ENCODE assay signal across 9 cellular contexts in genomic region chr16:68309798-68310197, GRCh38. TPM values are rescaled to one million over a fixed set of nuclear protein-coding genes. Genes with fewer than 3 reads are reported as not detected.
DNase-seq lines count a peak whose midpoint lies in the region; ATAC-seq and TF ChIP-seq lines count a peak whose summit lies in the region.
"Had no signal": no experiment of that assay in that cellular context is flagged by ENCODE, and none has a peak within 500 bp of the region (broad histone marks: within the 10 kb centered on the region; RNA-seq: fewer than 3 reads in every experiment).

No MANE protein-coding gene starts in this region.

- H3K4me1 ChIP-seq in A673 (ENCODE audit: insufficient read depth, low read length, poor library complexity, severe bottlenecking): peaks cover 15% of the 10 kb centered on the region
- H3K4me1 ChIP-seq in mammary epithelial cell (ENCODE audit: insufficient read depth, low read length): peaks cover 10% of the 10 kb centered on the region
- peaks cover 16% of the 10 kb centered on the region for H3K4me1 ChIP-seq in mucosa of stomach (ENCODE audit: control insufficient read depth, insufficient read depth, low read length)

- H3K4me2 ChIP-seq in mammary epithelial cell (ENCODE audit: insufficient read depth, low read depth, low read length): peak overlapping the region; percentile 93

- H3K4me3 ChIP-seq in A673 (ENCODE audit: low read depth, low read length, poor library complexity, severe bottlenecking) (peak overlapping the region; percentile 71), mammary epithelial cell (replicated peaks in 1 of 3; ENCODE audit: insufficient read depth in 1 of 3, low read depth in 2 of 3, low read length in 3 of 3) (peak overlapping the region; percentile 79 to 98 (median 86)), mucosa of stomach (ENCODE audit: low read length) (peak overlapping the region; percentile 85)

- CTCF ChIA-PET in A673 (lab: Charles Lee) (no interaction called here), mammary epithelial cell (lab: Charles Lee; ENCODE audit: low non-redundant PET) (no interaction called here)

- 31% methylated on average over 6 of the region's 6 CpGs for WGBS in mammary epithelial cell (ENCODE audit: low coverage, missing lambda C conversion rate)

- H3K4me3 Mint-ChIP-seq in IgD-negative memory B cell: peak overlapping the region; percentile 94 to 99 (median 98)

- dilution Hi-C loops in mammary epithelial cell (cut with HindIII; ENCODE audit: low sequenced_read_pairs): no loop called here

- H3K4me1 Mint-ChIP-seq in IgD-negative memory B cell: peaks cover 26 to 33% (median 31%) of the 10 kb centered on the region in 3 donors

- no peaks in the 10 kb centered on the region for H3K27me3 Mint-ChIP-seq in IgD-negative memory B cell

- H3K27me3 ChIP-seq in A673 (replicated peaks; ENCODE audit: insufficient read depth, low read depth, low read length, poor library complexity) (no peaks in the 10 kb centered on the region), mammary epithelial cell (ENCODE audit: insufficient read depth, low read length) (no peaks in the 10 kb centered on the region), mucosa of stomach (ENCODE audit: control insufficient read depth, insufficient read depth, low read length) (no peaks in the 10 kb centered on the region)

- intact Hi-C loops in A673 (cut with micrococcal nuclease; ENCODE audit: unreplicated experiment) (loop anchor here (5.0 kb wide), 1 partner anchor 47 kb away; the partner anchor contains the start of gene SLC7A6), mammary epithelial cell (cut with micrococcal nuclease) (loop anchor here (1.0 to 5.0 kb wide), 2 partner anchors 45 to 222 kb away; partner anchors contain the start of genes NFATC3 and SLC7A6)

- H3K9ac ChIP-seq in mammary epithelial cell (ENCODE audit: insufficient read depth, low read length): peak overlapping the region; percentile 87
- peak overlapping the region; percentile 87 for H3K9ac ChIP-seq in mucosa of stomach (ENCODE audit: low read length)

- H3K36me3 Mint-ChIP-seq in IgD-negative memory B cell: no peaks in the 10 kb centered on the region

- in situ Hi-C loops in mammary epithelial cell (cut with MboI; ENCODE audit: low sequenced_read_pairs in 2 of 2): no loop called here

- H3K27ac Mint-ChIP-seq in IgD-negative memory B cell: peak overlapping the region in 2 of 3 donors; percentile 57 to 95

- no peak for TF ChIP-seq CTCF in A673 (conservative IDR thresholded peaks at IDR 0.05; ENCODE audit: low read depth, low read length)
- TF ChIP-seq CTCF in mammary epithelial cell (conservative IDR thresholded peaks at IDR 0.05 in 1 of 2, IDR thresholded peaks at IDR 0.05 in 1 of 2; ENCODE audit: extremely low read depth in 1 of 2, insufficient read depth in 1 of 2, low read depth in 1 of 2, low read length in 2 of 2): no peak

- H3K9me3 Mint-ChIP-seq in IgD-negative memory B cell: no peaks in the 10 kb centered on the region

- BruUV-seq in A673 (replicated peaks; lab: Mats Ljungman, UMichigan): TSS peak; percentile 58
- no TSS peak for BruUV-seq in mammary epithelial cell (replicated peaks; lab: Mats Ljungman, UMichigan)

- peak overlapping the region; percentile 97 for H2AFZ ChIP-seq in mammary epithelial cell (ENCODE audit: low read depth, low read length)

- H4K20me1 ChIP-seq in mammary epithelial cell (ENCODE audit: insufficient read depth, low read length): no peaks in the 10 kb centered on the region

- DNase-seq in A673 (ENCODE audit: low spot score): no peak
- DNase-seq in mammary epithelial cell: no peak
- DNase-seq in NCI-H2107 treated with DMSO at 0.1 percent for 48 hours (lab: John Stamatoyannopoulos, UW; ENCODE audit: unreplicated experiment): no peak
- DNase-seq: NCI-H226 had no signal

- H3K36me3 ChIP-seq in A673 (ENCODE audit: insufficient read depth, low read length, poor library complexity, severe bottlenecking) (peaks cover 30% of the 10 kb centered on the region), mammary epithelial cell (ENCODE audit: insufficient read depth, low read length) (peaks cover 4% of the 10 kb centered on the region), mucosa of stomach (ENCODE audit: control insufficient read depth, insufficient read depth, low read length) (no peaks in the 10 kb centered on the region)

- H3K27ac ChIP-seq in A673 (ENCODE audit: low read depth, low read length, poor library complexity, severe bottlenecking) (peak overlapping the region; percentile 88), mammary epithelial cell (ENCODE audit: insufficient read depth, low read depth, low read length) (peak overlapping the region; percentile 62)

- H3K9me3 ChIP-seq in A673 (ENCODE audit: low read depth, low read length, poor library complexity, severe bottlenecking) (no peaks in the 10 kb centered on the region), mammary epithelial cell (replicated peaks; ENCODE audit: insufficient read depth, low read length) (no peaks in the 10 kb centered on the region), mucosa of stomach (ENCODE audit: control insufficient read depth, low read length) (no peaks in the 10 kb centered on the region)

- ATAC-seq in activated CD4-positive, CD25-positive, alpha-beta regulatory T cell treated with anti-CD3 and anti-CD28 coated beads, Interleukin-2, amount 50 U/mL, for 24 hours: no peak
- ATAC-seq in GM19324 (IDR thresholded peaks at IDR 0.05; ENCODE audit: low FRiP score, unreplicated experiment) (no peak), HG03025 (IDR thresholded peaks at IDR 0.05; ENCODE audit: low FRiP score, unreplicated experiment) (no peak)

- POLR2A ChIA-PET in A673 (lab: Charles Lee; ENCODE audit: low non-redundant PET): no interaction called here

- H3K79me2 ChIP-seq in mammary epithelial cell (ENCODE audit: insufficient read depth, low read length): peaks cover 81% of the 10 kb centered on the region

RNA-seq across cellular contexts. Expression of gene SLC7A6OS, which starts 0.9 kb away (rescaled TPM):
- total RNA-seq in A673 (2021) (24.5 and 25.3 TPM in 2 replicates), mammary epithelial cell (10 to 100 TPM; 11.5 to 15.6 TPM)
- polyA plus RNA-seq in IgD-negative memory B cell (28.2 TPM), mammary epithelial cell (6.5 TPM)
- 3.9 TPM for polyA minus RNA-seq in mammary epithelial cell

RNA-seq across cellular contexts. Expression of gene PRMT7, which starts 1.0 kb away (rescaled TPM):
- 60.2 and 66.2 TPM in 2 replicates for total RNA-seq in A673 (2021)
- polyA plus RNA-seq in IgD-negative memory B cell: 22.8 TPM
- total RNA-seq in mammary epithelial cell: 10 to 100 TPM; 31.9 to 38.3 TPM
- 35.5 TPM for polyA plus RNA-seq in mammary epithelial cell
- polyA minus RNA-seq in mammary epithelial cell: 14.6 TPM

RNA-seq across cellular contexts. Expression of gene SLC7A6, which starts 45.5 kb away (rescaled TPM):
- 43.6 and 58.7 TPM in 2 replicates for total RNA-seq in A673 (2021)
- 13.8 TPM for polyA plus RNA-seq in IgD-negative memory B cell
- 10 to 100 TPM; 27.0 to 37.1 TPM for total RNA-seq in mammary epithelial cell
- polyA plus RNA-seq in mammary epithelial cell: 19.3 TPM
- 35.1 TPM for polyA minus RNA-seq in mammary epithelial cell
